In the genomic region with DNA sequence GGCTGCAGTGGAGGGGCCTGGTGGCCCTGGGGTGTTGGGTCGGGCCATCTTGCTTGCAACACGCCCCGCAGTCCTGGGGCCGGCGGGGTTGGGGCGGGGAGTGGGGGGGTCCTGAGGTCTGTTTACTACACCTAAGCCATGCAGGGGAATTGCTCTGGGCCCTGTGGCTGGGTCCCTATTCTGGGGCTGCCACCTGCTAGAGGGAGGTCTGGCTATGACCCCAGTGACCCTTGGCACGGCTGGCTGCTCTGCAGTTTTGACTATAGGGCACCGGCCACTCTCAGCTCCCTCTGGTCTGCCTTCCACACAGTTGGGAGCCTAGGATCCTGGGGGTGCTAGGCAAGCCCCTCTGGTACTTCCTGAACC, we compare ENCODE assay signal across 24 cellular contexts.
"Had no signal": no experiment of that assay in that cellular context is flagged by ENCODE, and none has a peak within 500 bp of the region (broad histone marks: within the 10 kb centered on the region; RNA-seq: fewer than 3 reads in every experiment).

No MANE protein-coding gene starts in this region.

- DNase-seq: activated CD4-positive, alpha-beta memory T cell treated with anti-CD3 and anti-CD28 coated beads, Interleukin-2, amount 10 ng/mL, durations not matched to agents 7 days and 5 days; activated CD4-positive, alpha-beta T cell treated with anti-CD3 and anti-CD28 coated beads for 36 hours; activated CD4-positive, alpha-beta T cell treated with anti-CD3 and anti-CD28 coated beads, Interleukin-2, amount 50 U/mL, for 1 hour; activated gamma-delta T cell treated with Interleukin-2 at 50 U/mL for 16 hours; activated naive CD4-positive, alpha-beta T cell treated with anti-CD3 and anti-CD28 coated beads, Interleukin-2, amount 10 ng/mL, durations not matched to agents 7 days and 5 days; activated naive CD8-positive, alpha-beta T cell treated with anti-CD3 and anti-CD28 coated beads for 36 hours; activated T-cell treated with anti-CD3 and anti-CD28 coated beads for 4 hours; activated T-cell treated with anti-CD3 and anti-CD28 coated beads, Interleukin-2, amount 50 U/mL, for 72 hours; brain microvascular endothelial cell; KG1; NCI-H1694 treated with DMSO at 0.1 percent for 48 hours; NCI-H2029 treated with DMSO at 0.1 percent for 48 hours; NCI-H510A; OCI-M1; SIG-M5; T-cell; T-helper 2 cell; T1000 had no signal

- H3K36me3 Mint-ChIP-seq: activated naive CD4-positive, alpha-beta T cell treated with anti-CD3 and anti-CD28 coated beads, Interleukin-2, amount 10 ng/mL, durations not matched to agents 7 days and 5 days; activated naive CD8-positive, alpha-beta T cell treated with anti-CD3 and anti-CD28 coated beads for 36 hours; IgD-negative memory B cell; T-cell had no signal

- H3K4me3 Mint-ChIP-seq: activated CD4-positive, alpha-beta memory T cell treated with anti-CD3 and anti-CD28 coated beads, Interleukin-2, amount 10 ng/mL, durations not matched to agents 7 days and 5 days; activated CD4-positive, alpha-beta T cell treated with anti-CD3 and anti-CD28 coated beads for 36 hours; activated naive CD4-positive, alpha-beta T cell treated with anti-CD3 and anti-CD28 coated beads, Interleukin-2, amount 10 ng/mL, durations not matched to agents 7 days and 5 days; activated naive CD8-positive, alpha-beta T cell treated with anti-CD3 and anti-CD28 coated beads for 36 hours; activated T-cell treated with anti-CD3 and anti-CD28 coated beads, Interleukin-2, amount 50 U/mL, for 72 hours; IgD-negative memory B cell; T-cell had no signal

- H3K9me3 ChIP-seq: Peyer's patch had no signal

- H3K36me3 ChIP-seq: brain microvascular endothelial cell, cardiac muscle cell, Peyer's patch had no signal

- H3K4me3 ChIP-seq: cardiac muscle cell, Peyer's patch, SK-N-MC had no signal

- H3K9me3 Mint-ChIP-seq: activated CD4-positive, alpha-beta memory T cell treated with anti-CD3 and anti-CD28 coated beads, Interleukin-2, amount 10 ng/mL, durations not matched to agents 7 days and 5 days; activated naive CD4-positive, alpha-beta T cell treated with anti-CD3 and anti-CD28 coated beads, Interleukin-2, amount 10 ng/mL, durations not matched to agents 7 days and 5 days; activated naive CD8-positive, alpha-beta T cell treated with anti-CD3 and anti-CD28 coated beads for 36 hours; activated T-cell treated with anti-CD3 and anti-CD28 coated beads, Interleukin-2, amount 50 U/mL, for 72 hours; activated T-helper 2 cell treated with anti-CD3 and anti-CD28 coated beads, Interferon-gamma antibody, Interleukin-2, Interleukin-4, amounts not matched to agents 10 μg/mL and 5 μg/mL and 100 μg/mL, durations not matched to agents 14 hours and 24 hours and 36 hours; IgD-negative memory B cell; T-cell had no signal

- H3K27ac Mint-ChIP-seq: activated CD4-positive, alpha-beta memory T cell treated with anti-CD3 and anti-CD28 coated beads, Interleukin-2, amount 10 ng/mL, durations not matched to agents 7 days and 5 days; activated CD4-positive, alpha-beta T cell treated with anti-CD3 and anti-CD28 coated beads for 36 hours; activated naive CD4-positive, alpha-beta T cell treated with anti-CD3 and anti-CD28 coated beads, Interleukin-2, amount 10 ng/mL, durations not matched to agents 7 days and 5 days; activated naive CD8-positive, alpha-beta T cell treated with anti-CD3 and anti-CD28 coated beads for 36 hours; activated T-cell treated with anti-CD3 and anti-CD28 coated beads, Interleukin-2, amount 50 U/mL, for 72 hours; activated T-helper 2 cell treated with anti-CD3 and anti-CD28 coated beads, Interferon-gamma antibody, Interleukin-2, Interleukin-4, amounts not matched to agents 10 μg/mL and 5 μg/mL and 100 μg/mL, durations not matched to agents 14 hours and 24 hours and 36 hours; IgD-negative memory B cell; T-cell had no signal

- H3K27ac ChIP-seq: brain microvascular endothelial cell, cardiac muscle cell, Peyer's patch, SK-N-MC had no signal

- FAIRE-seq: TTC549 had no signal

- H3K4me1 Mint-ChIP-seq: activated CD4-positive, alpha-beta memory T cell treated with anti-CD3 and anti-CD28 coated beads, Interleukin-2, amount 10 ng/mL, durations not matched to agents 7 days and 5 days; activated CD4-positive, alpha-beta T cell treated with anti-CD3 and anti-CD28 coated beads for 36 hours; activated naive CD4-positive, alpha-beta T cell treated with anti-CD3 and anti-CD28 coated beads, Interleukin-2, amount 10 ng/mL, durations not matched to agents 7 days and 5 days; activated naive CD8-positive, alpha-beta T cell treated with anti-CD3 and anti-CD28 coated beads for 36 hours; IgD-negative memory B cell; T-cell had no signal

- H3K27me3 Mint-ChIP-seq: activated CD4-positive, alpha-beta memory T cell treated with anti-CD3 and anti-CD28 coated beads, Interleukin-2, amount 10 ng/mL, durations not matched to agents 7 days and 5 days; activated naive CD8-positive, alpha-beta T cell treated with anti-CD3 and anti-CD28 coated beads for 36 hours; IgD-negative memory B cell had no signal

- H3K27me3 ChIP-seq: brain microvascular endothelial cell, cardiac muscle cell, Peyer's patch had no signal

- ATAC-seq: activated CD4-positive, alpha-beta T cell treated with anti-CD3 and anti-CD28 coated beads for 36 hours; activated T-cell treated with anti-CD3 and anti-CD28 coated beads, Interleukin-2, amount 50 U/mL, for 72 hours; T-cell had no signal
